ENCODE assay signal across 14 cellular contexts in the genomic region with DNA sequence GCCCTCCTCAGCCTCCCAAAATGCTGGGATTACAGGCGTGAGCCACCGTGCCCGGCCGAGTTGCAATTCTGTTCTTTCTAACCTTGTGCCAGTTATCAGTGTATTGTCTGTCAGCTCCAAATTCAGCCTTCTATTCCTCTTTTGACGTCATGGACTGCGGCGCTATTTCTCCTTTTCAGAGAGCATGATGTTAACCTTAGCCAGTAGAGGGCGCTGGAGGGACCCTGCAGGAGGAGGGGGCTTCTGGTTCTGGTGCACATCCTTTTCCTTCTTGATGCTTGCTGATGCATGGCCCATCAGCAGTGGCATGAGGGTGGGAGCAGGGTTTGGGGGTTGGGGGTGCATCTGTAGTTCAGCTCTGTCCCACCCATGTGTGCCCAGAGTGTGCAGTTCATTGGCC.
A peak's percentile ranks its signal among the peaks of the same experiment; 100 is the strongest.
DNase-seq lines count a peak whose midpoint lies in the region; ATAC-seq and TF ChIP-seq lines count a peak whose summit lies in the region.
"Had no signal": no experiment of that assay in that cellular context is flagged by ENCODE, and none has a peak within 500 bp of the region (broad histone marks: within the 10 kb centered on the region; RNA-seq: fewer than 3 reads in every experiment).

No MANE protein-coding gene starts in this region.

- H4K20me1 ChIP-seq in H9 (ENCODE audit: control insufficient read depth, insufficient read depth, insufficient read length): no peaks in the 10 kb centered on the region

- in situ Hi-C loops in SK-MEL-5 (cut with HindIII; ENCODE audit: low pct_unique_long_range_greater_than_20kb, low sequenced_read_pairs): no loop called here

- no peak overlapping the region for H3K9ac ChIP-seq in H9 (ENCODE audit: extremely low read depth, insufficient read length, low read length)

- no peaks in the 10 kb centered on the region for H3K79me1 ChIP-seq in H9 (ENCODE audit: insufficient read depth, low read depth, low read length, poor library complexity, severe bottlenecking)

- WGBS in H9 (ENCODE audit: extremely low coverage, insufficient read length, low lambda C conversion rate): no CpG with 5 or more reads among the region's 8 CpGs
- WGBS in testis, 2 donors: 81 to 84% methylated on average over 8 of the region's 8 CpGs

- no peak overlapping the region for H2AK5ac ChIP-seq in H9 (ENCODE audit: insufficient read length, low read length)

- TF ChIP-seq POLR2A in testis (IDR thresholded peaks at IDR 0.05): no peak

- H4K91ac ChIP-seq in H9 (ENCODE audit: insufficient read length, low read depth, low read length): no peak overlapping the region

- TF ChIP-seq CTCF in H9 (conservative IDR thresholded peaks at IDR 0.05) (peak; percentile 79), retinal pigment epithelial cell (conservative IDR thresholded peaks at IDR 0.05; ENCODE audit: low read depth, low read length) (peak; percentile 8), testis (IDR thresholded peaks at IDR 0.05) (peak in 1 of 3 experiments; percentile 13)

- H2BK20ac ChIP-seq in H9 (ENCODE audit: low read depth, low read length, poor library complexity, severe bottlenecking): no peak overlapping the region

- no peak overlapping the region for H3K4me3 ChIP-seq in retinal pigment epithelial cell (ENCODE audit: low read length)
- no peak overlapping the region for H3K4me3 ChIP-seq in testis

- H3K9me3 ChIP-seq in H9 (ENCODE audit: control insufficient read depth, low read depth, low read length) (no peaks in the 10 kb centered on the region), testis (no peaks in the 10 kb centered on the region)

- no peaks in the 10 kb centered on the region for H3K4me1 Mint-ChIP-seq in activated T-cell treated with anti-CD3 and anti-CD28 coated beads, Interleukin-2, amount 50 U/mL, for 72 hours (ENCODE audit: low read depth)
- no peaks in the 10 kb centered on the region for H3K4me1 Mint-ChIP-seq in H9
- H3K4me1 Mint-ChIP-seq: activated naive CD8-positive, alpha-beta T cell treated with anti-CD3 and anti-CD28 coated beads, Interleukin-2, amount 10 ng/mL, durations not matched to agents 7 days and 5 days; stimulated activated naive B cell treated with anti-CD40 and anti-IgM and Interleukin-4, amounts not matched to agents 10 μg/mL and 1 μg/mL and 100 μg/mL, for 72 hours had no signal

- no peak overlapping the region for H3K4ac ChIP-seq in H9 (ENCODE audit: low read depth, low read length)

- no peak overlapping the region for H3K14ac ChIP-seq in H9 (ENCODE audit: insufficient read depth, low read length)

- ATAC-seq in activated T-cell treated with anti-CD3 and anti-CD28 coated beads, Interleukin-2, amount 50 U/mL, for 72 hours (replicated peaks in 1 of 2): no peak
- ATAC-seq in GM18861 (IDR thresholded peaks at IDR 0.05; ENCODE audit: unreplicated experiment): no peak
- ATAC-seq: stimulated activated naive B cell treated with anti-CD40 and anti-IgM and Interleukin-4, amounts not matched to agents 10 μg/mL and 1 μg/mL and 100 μg/mL, for 72 hours had no signal

- H3K4me2 ChIP-seq in H9 (ENCODE audit: insufficient read depth, insufficient read length, low read length): no peak overlapping the region

- no peak overlapping the region for H3K18ac ChIP-seq in H9 (ENCODE audit: insufficient read length, low read depth, low read length)

- H3K27me3 ChIP-seq in H9 (ENCODE audit: insufficient read depth, low read length) (no peaks in the 10 kb centered on the region; the same call in 1 of the 2 replicates), testis (no peaks in the 10 kb centered on the region)

- no peaks in the 10 kb centered on the region for H3K23me2 ChIP-seq in H9 (ENCODE audit: insufficient read length, low read depth, low read length, poor library complexity, severe bottlenecking)

- no peak overlapping the region for H3K27ac Mint-ChIP-seq in activated T-cell treated with anti-CD3 and anti-CD28 coated beads, Interleukin-2, amount 50 U/mL, for 72 hours
- H3K27ac Mint-ChIP-seq in H9: no peak overlapping the region
- H3K27ac Mint-ChIP-seq: activated naive CD8-positive, alpha-beta T cell treated with anti-CD3 and anti-CD28 coated beads, Interleukin-2, amount 10 ng/mL, durations not matched to agents 7 days and 5 days; stimulated activated naive B cell treated with anti-CD40 and anti-IgM and Interleukin-4, amounts not matched to agents 10 μg/mL and 1 μg/mL and 100 μg/mL, for 72 hours; T-helper 1 cell treated with Interleukin-12 subunit alpha and Interleukin-12 subunit beta and Interleukin-4 antibody, amounts not matched to agents 30 μg/mL and 1 μg/mL, for 36 hours had no signal

- intact Hi-C loops in testis (cut with DNase I; ENCODE audit: low total_unique reads): no loop called here

- H3K36me3 ChIP-seq in testis (ENCODE audit: low read depth, missing control alignments): no peaks in the 10 kb centered on the region

- H3K36me3 Mint-ChIP-seq in activated T-cell treated with anti-CD3 and anti-CD28 coated beads, Interleukin-2, amount 50 U/mL, for 72 hours (ENCODE audit: insufficient read depth in 2 of 2): no peaks in the 10 kb centered on the region
- H3K36me3 Mint-ChIP-seq in H9 (ENCODE audit: insufficient read depth in 1 of 3, low read depth in 3 of 3): peaks cover 0 to 8% (median 4%) of the 10 kb centered on the region in 3 experiments; a peak in 4 of 7 replicates
- H3K36me3 Mint-ChIP-seq: activated naive CD8-positive, alpha-beta T cell treated with anti-CD3 and anti-CD28 coated beads, Interleukin-2, amount 10 ng/mL, durations not matched to agents 7 days and 5 days; stimulated activated naive B cell treated with anti-CD40 and anti-IgM and Interleukin-4, amounts not matched to agents 10 μg/mL and 1 μg/mL and 100 μg/mL, for 72 hours had no signal

- H3K56ac ChIP-seq in H9 (ENCODE audit: insufficient read length, low read depth, low read length): no peak overlapping the region

- no peak overlapping the region for H4K8ac ChIP-seq in H9 (replicated peaks; ENCODE audit: insufficient read length, low read depth, low read length)

- no peak overlapping the region for H2AFZ ChIP-seq in H9 (ENCODE audit: low read length)

- peak; percentile 11 to 14 for DNase-seq in activated T-cell treated with anti-CD3 and anti-CD28 coated beads, Interleukin-2, amount 50 U/mL, for 72 hours
- DNase-seq in activated T-cell treated with anti-CD3 and anti-CD28 coated beads for 4 hours: no peak
- peak; percentile 52 for DNase-seq in H9
- peak; percentile 71 for DNase-seq in SK-MEL-5 (ENCODE audit: low read depth, low spot score)
- no peak for DNase-seq in retinal pigment epithelial cell (ENCODE audit: low read depth)
- no peak for DNase-seq in activated T-cell treated with anti-CD3 and anti-CD28 coated beads, Interleukin-2, amount 50 U/mL, for 1 hour
- no peak for DNase-seq in testis
- DNase-seq: activated naive CD8-positive, alpha-beta T cell treated with anti-CD3 and anti-CD28 coated beads, Interleukin-2, amount 10 ng/mL, durations not matched to agents 7 days and 5 days; cerebellar nuclear complex; NCI-H1694 treated with DMSO at 0.1 percent for 48 hours; posterior cingulate gyrus; stimulated activated naive B cell treated with anti-CD40 and anti-IgM and Interleukin-4, amounts not matched to agents 10 μg/mL and 1 μg/mL and 100 μg/mL, for 72 hours had no signal

- H3K4me3 Mint-ChIP-seq in activated T-cell treated with anti-CD3 and anti-CD28 coated beads, Interleukin-2, amount 50 U/mL, for 72 hours: no peak overlapping the region
- H3K4me3 Mint-ChIP-seq in H9: no peak overlapping the region
- H3K4me3 Mint-ChIP-seq: activated naive CD8-positive, alpha-beta T cell treated with anti-CD3 and anti-CD28 coated beads, Interleukin-2, amount 10 ng/mL, durations not matched to agents 7 days and 5 days; stimulated activated naive B cell treated with anti-CD40 and anti-IgM and Interleukin-4, amounts not matched to agents 10 μg/mL and 1 μg/mL and 100 μg/mL, for 72 hours; T-helper 1 cell treated with Interleukin-12 subunit alpha and Interleukin-12 subunit beta and Interleukin-4 antibody, amounts not matched to agents 30 μg/mL and 1 μg/mL, for 36 hours had no signal

- H3K27ac ChIP-seq in H9 (ENCODE audit: insufficient read length, low read depth, low read length): no peak overlapping the region
- H3K27ac ChIP-seq in testis: no peak overlapping the region

- H2BK120ac ChIP-seq in H9 (ENCODE audit: low read depth, low read length, poor library complexity, severe bottlenecking): no peak overlapping the region

- H3K4me1 ChIP-seq in H9 (ENCODE audit: insufficient read depth, low read length): no peaks in the 10 kb centered on the region
- no peaks in the 10 kb centered on the region for H3K4me1 ChIP-seq in testis

- H3K9me3 Mint-ChIP-seq in activated T-cell treated with anti-CD3 and anti-CD28 coated beads, Interleukin-2, amount 50 U/mL, for 72 hours: no peaks in the 10 kb centered on the region
- H3K9me3 Mint-ChIP-seq in H9: peaks cover 8 to 9% of the 10 kb centered on the region in 2 experiments; a peak in 4 of 5 replicates
- H3K9me3 Mint-ChIP-seq: activated naive CD8-positive, alpha-beta T cell treated with anti-CD3 and anti-CD28 coated beads, Interleukin-2, amount 10 ng/mL, durations not matched to agents 7 days and 5 days; stimulated activated naive B cell treated with anti-CD40 and anti-IgM and Interleukin-4, amounts not matched to agents 10 μg/mL and 1 μg/mL and 100 μg/mL, for 72 hours; T-helper 1 cell treated with Interleukin-12 subunit alpha and Interleukin-12 subunit beta and Interleukin-4 antibody, amounts not matched to agents 30 μg/mL and 1 μg/mL, for 36 hours had no signal

- H3T11ph ChIP-seq in H9 (ENCODE audit: low read length): no peak overlapping the region

- no peak overlapping the region for H2BK12ac ChIP-seq in H9 (ENCODE audit: insufficient read length, low read depth, low read length)

- no peak overlapping the region for H2BK5ac ChIP-seq in H9 (ENCODE audit: insufficient read length, low read length)

- H3K79me2 ChIP-seq in H9 (ENCODE audit: insufficient read depth, low read length): no peaks in the 10 kb centered on the region

- no peak overlapping the region for H2BK15ac ChIP-seq in H9 (ENCODE audit: low read depth, low read length)

- H4K5ac ChIP-seq in H9 (ENCODE audit: insufficient read length, low read depth, low read length): no peak overlapping the region

- no peak overlapping the region for H3K23ac ChIP-seq in H9 (ENCODE audit: insufficient read length, low read depth, low read length)

- peaks cover 7% of the 10 kb centered on the region for H3K27me3 Mint-ChIP-seq in activated T-cell treated with anti-CD3 and anti-CD28 coated beads, Interleukin-2, amount 50 U/mL, for 72 hours (ENCODE audit: low read depth)
- peaks cover 5% of the 10 kb centered on the region; the same call in 1 of the 2 replicates for H3K27me3 Mint-ChIP-seq in H9 (ENCODE audit: low read depth)
- H3K27me3 Mint-ChIP-seq: activated naive CD8-positive, alpha-beta T cell treated with anti-CD3 and anti-CD28 coated beads, Interleukin-2, amount 10 ng/mL, durations not matched to agents 7 days and 5 days had no signal

Comparison
In these comparisons a context has a peak if more than half of its experiments do, and no peak if none do; other contexts are left out.
1. DNase-seq: peak in activated T-cell treated with anti-CD3 and anti-CD28 coated beads, Interleukin-2, amount 50 U/mL, for 72 hours (2 of 2), H9 (single experiment) and SK-MEL-5 (single experiment); none in activated T-cell treated with anti-CD3 and anti-CD28 coated beads for 4 hours (single experiment), retinal pigment epithelial cell (single experiment), activated T-cell treated with anti-CD3 and anti-CD28 coated beads, Interleukin-2, amount 50 U/mL, for 1 hour (single experiment) and testis (single experiment).